Comparison of ENCODE assay signal across 2 cellular contexts in genomic region chr1:223231011-223231572, GRCh38.
TF ChIP-seq lines count a peak whose summit lies in the region.

No MANE protein-coding gene starts in this region.

TF ChIP-seq in SK-N-SH, 30 proteins besides CTCF, POLR2A, EP300 and RAD21 (continued from another document):
- TF ChIP-seq NRF1 (IDR thresholded peaks at IDR 0.05; ENCODE audit: low read depth, low read length) = no peak
TF ChIP-seq in SK-N-SH: peak in this region for 0.

TF ChIP-seq in HCT116, 20 proteins besides CTCF, POLR2A, EP300 and RAD21 (continued from another document):
- TF ChIP-seq REST (IDR thresholded peaks at IDR 0.05; ENCODE audit: low read depth) (no peak), EZH2 (IDR thresholded peaks at IDR 0.05) (no peak), POLR2AphosphoS5 (IDR thresholded peaks at IDR 0.05; ENCODE audit: low read depth, low read length) (no peak), TCF7L2 (IDR thresholded peaks at IDR 0.05; ENCODE audit: borderline replicate concordance, extremely low read depth, insufficient read depth, insufficient read length) (no peak), CEBPB (IDR thresholded peaks at IDR 0.05; ENCODE audit: low read depth) (no peak), SIN3A (IDR thresholded peaks at IDR 0.05; ENCODE audit: low read depth) (no peak), EGR1 (IDR thresholded peaks at IDR 0.05; ENCODE audit: low read depth) (no peak), CBX3 (IDR thresholded peaks at IDR 0.05; ENCODE audit: low read depth) (no peak), YY1 (IDR thresholded peaks at IDR 0.05; ENCODE audit: extremely low read depth, insufficient replicate concordance, low read depth, low read length) (no peak), SP1 (IDR thresholded peaks at IDR 0.05; ENCODE audit: low read depth) (no peak), MAX (IDR thresholded peaks at IDR 0.05) (no peak)
TF ChIP-seq in HCT116: peak in this region for 0.
